ENCODE assay signal across 11 cellular contexts in the genomic region with DNA sequence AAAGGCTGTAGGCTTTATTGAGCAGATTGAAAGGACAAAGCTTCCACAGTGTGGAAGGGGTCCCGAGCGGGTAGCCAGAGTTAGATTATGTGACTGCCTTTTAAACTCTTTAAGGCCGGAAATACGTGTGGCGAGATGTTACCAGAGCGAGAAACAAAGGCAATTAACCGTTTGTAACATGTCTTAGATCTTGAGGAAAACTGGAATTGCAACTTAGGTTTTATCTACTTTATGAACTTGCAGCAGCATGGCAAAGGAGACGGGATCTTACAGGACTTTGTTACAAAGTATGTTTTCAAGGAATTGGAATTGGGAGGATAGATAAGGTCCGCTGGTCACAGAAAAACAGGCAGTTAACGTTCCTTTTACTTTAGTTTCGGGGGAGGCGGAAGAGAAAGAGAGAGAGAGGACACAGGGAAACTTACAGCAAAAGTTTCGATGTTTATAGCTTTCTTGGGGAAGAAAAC.
DNase-seq lines count a peak whose midpoint lies in the region; ATAC-seq, FAIRE-seq and TF ChIP-seq lines count a peak whose summit lies in the region.
"Had no signal": no experiment of that assay in that cellular context is flagged by ENCODE, and none has a peak within 500 bp of the region (broad histone marks: within the 10 kb centered on the region; RNA-seq: fewer than 3 reads in every experiment).

No MANE protein-coding gene starts in this region.

- H3K9ac ChIP-seq in BLaER1 (peak overlapping the region; percentile 70), HUES48 (ENCODE audit: low read depth, low read length) (peak overlapping the region; percentile 62), K562 (ENCODE audit: insufficient read depth in 1 of 2, low read depth in 2 of 2, low read length in 2 of 2) (peak overlapping the region; percentile 84 to 95; a peak in 3 of 4 replicates)

- WGBS in K562 (ENCODE audit: insufficient coverage, low coverage, missing lambda C conversion rate) = under 1% methylated on average over 13 of the region's 13 CpGs
- 58 to 74% methylated on average over 12 to 13 of the region's 13 CpGs for WGBS in gastroesophageal sphincter (ENCODE audit: low coverage in 1 of 2), 2 donors
- WGBS in aorta, 2 donors = 37 to 43% methylated on average over 13 of the region's 13 CpGs

- H3K4me1 ChIP-seq in BLaER1 = no peaks in the 10 kb centered on the region
- H3K4me1 ChIP-seq in HUES48 (ENCODE audit: control insufficient read depth, insufficient read depth, low read length) = peaks cover 50% of the 10 kb centered on the region
- H3K4me1 ChIP-seq in K562 (replicated peaks in 1 of 2; ENCODE audit: control insufficient read depth in 2 of 2, insufficient read depth in 2 of 2, low read length in 2 of 2) = peaks cover 0 to 4% of the 10 kb centered on the region in 2 experiments; a peak in 3 of 5 replicates
- H3K4me1 ChIP-seq in gastroesophageal sphincter = no peaks in the 10 kb centered on the region
- H3K4me1 ChIP-seq in aorta (ENCODE audit: control insufficient read depth in 1 of 2, insufficient read depth in 2 of 2, low read length in 2 of 2) = no peaks in the 10 kb centered on the region

- H4K20me1 ChIP-seq in BLaER1 (no peaks in the 10 kb centered on the region), K562 (replicated peaks; ENCODE audit: control insufficient read depth, insufficient read depth, low read length) (no peaks in the 10 kb centered on the region)

- H3K27ac ChIP-seq in BLaER1 = peak overlapping the region; percentile 76
- H3K27ac ChIP-seq in HUES48 (ENCODE audit: low read depth, low read length) = peak overlapping the region; percentile 92
- peak overlapping the region; percentile 97 for H3K27ac ChIP-seq in K562 (ENCODE audit: extremely low read depth, low read depth, low read length)
- no peak overlapping the region for H3K27ac ChIP-seq in gastroesophageal sphincter
- H3K27ac ChIP-seq in aorta (ENCODE audit: low read depth in 1 of 2, low read length in 2 of 2) = no peak overlapping the region
- H3K27ac ChIP-seq: ovary had no signal

- H3K9me3 ChIP-seq in BLaER1 = no peaks in the 10 kb centered on the region
- peaks cover 11% of the 10 kb centered on the region; the same call in 1 of the 2 replicates for H3K9me3 ChIP-seq in HUES48 (ENCODE audit: control insufficient read depth, insufficient read depth, low read length)
- peaks cover 3% of the 10 kb centered on the region; the same call in 1 of the 2 replicates for H3K9me3 ChIP-seq in K562 (replicated peaks; ENCODE audit: control insufficient read depth, insufficient read depth, low read depth, low read length)
- no peaks in the 10 kb centered on the region for H3K9me3 ChIP-seq in gastroesophageal sphincter
- H3K9me3 ChIP-seq in aorta (ENCODE audit: control insufficient read depth, low read length) = no peaks in the 10 kb centered on the region
- H3K9me3 ChIP-seq: ovary had no signal

- H3K4me3 ChIP-seq in BLaER1 (peak overlapping the region; percentile 57), HUES48 (ENCODE audit: low read depth, low read length) (peak overlapping the region; percentile 45), K562 (peak overlapping the region; percentile 60), gastroesophageal sphincter (no peak overlapping the region), aorta (ENCODE audit: low read length in 2 of 2) (no peak overlapping the region)
- H3K4me3 ChIP-seq: ovary had no signal

- BruUV-seq in K562 (replicated peaks; lab: Mats Ljungman, UMichigan) = no TSS peak

- H3K9me1 ChIP-seq in K562 (ENCODE audit: control insufficient read depth, insufficient read depth, low read length) = no peaks in the 10 kb centered on the region

- intact Hi-C loops in K562 (cut with micrococcal nuclease) (no loop called here), posterior cingulate gyrus (cut with DNase I) (no loop called here), aorta (cut with DNase I) (no loop called here)

- TF ChIP-seq RAD21 in K562 (CRISPR knock-in tag; conservative IDR thresholded peaks at IDR 0.05 in 1 of 2, IDR thresholded peaks at IDR 0.05 in 1 of 2) = 0 out of 4 replicates have a peak, but pooled peaks of 1 of the 2 experiments have one; percentile 17

- H3K27me3 ChIP-seq in BLaER1 = no peaks in the 10 kb centered on the region
- H3K27me3 ChIP-seq in HUES48 (ENCODE audit: control insufficient read depth, insufficient read depth, low read length) = no peaks in the 10 kb centered on the region
- no peaks in the 10 kb centered on the region for H3K27me3 ChIP-seq in K562 (ENCODE audit: control insufficient read depth in 2 of 2, insufficient read depth in 2 of 2, low read length in 2 of 2)
- no peaks in the 10 kb centered on the region for H3K27me3 ChIP-seq in gastroesophageal sphincter
- H3K27me3 ChIP-seq in aorta (ENCODE audit: control insufficient read depth in 1 of 2, insufficient read depth in 2 of 2, low read length in 1 of 2) = no peaks in the 10 kb centered on the region
- H3K27me3 ChIP-seq: ovary had no signal

- no peak overlapping the region for H3K27ac Mint-ChIP-seq in memory B cell

- peak; percentile 15 for FAIRE-seq in K562 (lab: Jason Lieb, UNC)

- TF ChIP-seq EP300 in K562 (IDR thresholded peaks at IDR 0.05; ENCODE audit: low read length) = peak; percentile 58
- TF ChIP-seq EP300 in gastroesophageal sphincter (IDR thresholded peaks at IDR 0.05) = no peak

- TF ChIP-seq CTCF in K562 (IDR thresholded peaks at IDR 0.05 in 2 of 3, conservative IDR thresholded peaks at IDR 0.05 in 1 of 3; ENCODE audit: insufficient read depth in 2 of 3, low read depth in 1 of 3, low read length in 3 of 3) = no peak
- no peak for TF ChIP-seq CTCF in gastroesophageal sphincter (IDR thresholded peaks at IDR 0.05)

- H3K79me2 ChIP-seq in K562 (ENCODE audit: control insufficient read depth, insufficient read depth, low read length) = peaks cover 65% of the 10 kb centered on the region

- H3K9me3 Mint-ChIP-seq in memory B cell = no peaks in the 10 kb centered on the region

- no peaks in the 10 kb centered on the region for H3K36me3 Mint-ChIP-seq in memory B cell

- H3K4me2 ChIP-seq in BLaER1 (peak overlapping the region; percentile 38), K562 (ENCODE audit: insufficient read depth, low read length) (peak overlapping the region; percentile 82)

- H3K36me3 ChIP-seq in BLaER1 = no peaks in the 10 kb centered on the region
- H3K36me3 ChIP-seq in HUES48 (ENCODE audit: control insufficient read depth, insufficient read depth, low read length) = no peaks in the 10 kb centered on the region
- no peaks in the 10 kb centered on the region for H3K36me3 ChIP-seq in K562 (ENCODE audit: control insufficient read depth, insufficient read depth, low read length)
- H3K36me3 ChIP-seq in gastroesophageal sphincter = no peaks in the 10 kb centered on the region
- H3K36me3 ChIP-seq in aorta (ENCODE audit: control insufficient read depth in 1 of 2, insufficient read depth in 2 of 2, low read length in 1 of 2) = no peaks in the 10 kb centered on the region
- H3K36me3 ChIP-seq: ovary had no signal

- CTCF ChIA-PET in K562 (lab: Yijun Ruan, JAX; ENCODE audit: low intra/inter-chr PET ratio) = no interaction called here

- H3K27me3 Mint-ChIP-seq in memory B cell = no peaks in the 10 kb centered on the region

- DNase-seq in K562 (ENCODE audit: extremely low read depth in 1 of 4, low spot score in 3 of 4) (peak in 1 of 4 experiments; percentile 74), memory B cell (ENCODE audit: low spot score in 2 of 2) (no peak), posterior cingulate gyrus (no peak), NCI-H748 treated with DMSO at 0.1 percent for 48 hours (lab: John Stamatoyannopoulos, UW) (no peak), aorta (no peak)
- DNase-seq: activated CD4-positive, alpha-beta T cell treated with anti-CD3 and anti-CD28 coated beads, Interleukin-2, amount 50 U/mL, for 4 hours; NCI-H446 treated with DMSO at 0.1 percent for 48 hours; ovary had no signal

- peak overlapping the region; percentile 73 for H2AFZ ChIP-seq in K562 (ENCODE audit: low read depth, low read length)

- ATAC-seq in K562 = peak; percentile 36
- ATAC-seq in memory B cell (ENCODE audit: low read depth) = no peak
- ATAC-seq in gastroesophageal sphincter = no peak
- no peak for ATAC-seq in aorta (ENCODE audit: low FRiP score)

- peak; percentile 70 for TF ChIP-seq POLR2A in K562 (conservative IDR thresholded peaks at IDR 0.05)
- no peak for TF ChIP-seq POLR2A in gastroesophageal sphincter (IDR thresholded peaks at IDR 0.05)

- POLR2A ChIA-PET in K562 (lab: Yijun Ruan, JAX) = interaction anchor here (1.5 kb wide), 1 partner anchor 159 kb away, joined by 4 read pairs; no protein-coding TSS in a partner anchor

- in situ Hi-C loops in K562 (cut with MboI) = loop anchor here (5.0 kb wide), 1 partner anchor 153 kb away; no protein-coding TSS in a partner anchor

- H3K4me3 Mint-ChIP-seq in memory B cell = peak overlapping the region; percentile 50

- peaks cover 2% of the 10 kb centered on the region for H3K4me1 Mint-ChIP-seq in memory B cell

TF ChIP-seq in K562, 482 proteins besides CTCF, POLR2A, EP300 and RAD21 (continues in another document):
- TF ChIP-seq CTBP1 (IDR thresholded peaks at IDR 0.05; ENCODE audit: borderline replicate concordance) (no peak), DMBX1 (CRISPR knock-in tag; IDR thresholded peaks at IDR 0.05; ENCODE audit: borderline replicate concordance) (no peak), HDAC1 (IDR thresholded peaks at IDR 0.05) (no peak)
- TF ChIP-seq, protein P1, sequence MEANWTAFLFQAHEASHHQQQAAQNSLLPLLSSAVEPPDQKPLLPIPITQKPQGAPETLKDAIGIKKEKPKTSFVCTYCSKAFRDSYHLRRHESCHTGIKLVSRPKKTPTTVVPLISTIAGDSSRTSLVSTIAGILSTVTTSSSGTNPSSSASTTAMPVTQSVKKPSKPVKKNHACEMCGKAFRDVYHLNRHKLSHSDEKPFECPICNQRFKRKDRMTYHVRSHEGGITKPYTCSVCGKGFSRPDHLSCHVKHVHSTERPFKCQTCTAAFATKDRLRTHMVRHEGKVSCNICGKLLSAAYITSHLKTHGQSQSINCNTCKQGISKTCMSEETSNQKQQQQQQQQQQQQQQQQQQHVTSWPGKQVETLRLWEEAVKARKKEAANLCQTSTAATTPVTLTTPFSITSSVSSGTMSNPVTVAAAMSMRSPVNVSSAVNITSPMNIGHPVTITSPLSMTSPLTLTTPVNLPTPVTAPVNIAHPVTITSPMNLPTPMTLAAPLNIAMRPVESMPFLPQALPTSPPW (CRISPR knock-in tag; IDR thresholded peaks at IDR 0.05) = peak; percentile 36; the same call in 1 of the 2 replicates

Comparison
In these comparisons a context has a peak if more than half of its experiments do, and no peak if none do; other contexts are left out.
1. H3K27ac ChIP-seq: peak in BLaER1 (single experiment), HUES48 (single experiment) and K562 (single experiment); none in gastroesophageal sphincter (0 of 4) and aorta (0 of 2).
2. H3K4me3 ChIP-seq: peak in BLaER1 (single experiment), HUES48 (single experiment) and K562 (single experiment); none in gastroesophageal sphincter (0 of 2) and aorta (0 of 2).
3. Peak in every context shown above with its lines, with median percentiles within 50 percentile points of each other: H3K9ac ChIP-seq.